ENCODE assay signal across 26 cellular contexts in genomic region chr3:113274425-113274824, GRCh38.
DNase-seq lines count a peak whose midpoint lies in the region; ATAC-seq, FAIRE-seq and TF ChIP-seq lines count a peak whose summit lies in the region.
"Had no signal": no experiment of that assay in that cellular context is flagged by ENCODE, and none has a peak within 500 bp of the region (broad histone marks: within the 10 kb centered on the region; RNA-seq: fewer than 3 reads in every experiment).

No MANE protein-coding gene starts in this region.

- no peak overlapping the region for H3K14ac ChIP-seq in H1 (ENCODE audit: insufficient read length)

- TF ChIP-seq POLR2A in H1 (IDR thresholded peaks at IDR 0.05; ENCODE audit: control extremely low read depth in 1 of 2, low read depth in 2 of 2, low read length in 2 of 2): no peak

- no peaks in the 10 kb centered on the region for H3K36me3 ChIP-seq in WERI-Rb-1
- no peaks in the 10 kb centered on the region; a peak in 2 of 8 replicates for H3K36me3 ChIP-seq in H1 (ENCODE audit: control insufficient read depth in 2 of 4, insufficient read depth in 4 of 4, low read length in 3 of 4)
- H3K36me3 ChIP-seq: right lobe of liver, SJSA1 had no signal

- H4K20me1 ChIP-seq in H1 (replicated peaks in 1 of 2; ENCODE audit: control insufficient read depth in 1 of 2, insufficient read depth in 2 of 2, low read length in 2 of 2): no peaks in the 10 kb centered on the region

- no peak overlapping the region for H3K4me2 ChIP-seq in H1 (ENCODE audit: insufficient read depth in 1 of 2, low read depth in 2 of 2, low read length in 2 of 2)

- H3K4ac ChIP-seq in H1 (replicated peaks; ENCODE audit: insufficient read length, low read depth, low read length): no peak overlapping the region

- no peak overlapping the region for H2BK12ac ChIP-seq in H1 (ENCODE audit: low read depth, low read length)

- peak; percentile 67 for DNase-seq in WERI-Rb-1
- no peak for DNase-seq in H1 (ENCODE audit: low read depth in 1 of 2, low spot score in 2 of 2)
- DNase-seq in neural crest cell (ENCODE audit: low read depth, low spot score): no peak
- DNase-seq in NCI-H187 treated with DMSO at 0.1 percent for 48 hours (lab: John Stamatoyannopoulos, UW): no peak
- DNase-seq in activated naive CD4-positive, alpha-beta T cell (lab: John Stamatoyannopoulos, UW): no peak
- DNase-seq: activated CD4-positive, alpha-beta memory T cell treated with anti-CD3 and anti-CD28 coated beads for 36 hours; activated CD4-positive, CD25-positive, alpha-beta regulatory T cell treated with anti-CD3 and anti-CD28 coated beads, Interleukin-2, amount 50 U/mL, for 72 hours; activated effector memory CD4-positive, alpha-beta T cell treated with Interleukin-2 at 50 U/mL for 16 hours; activated naive CD8-positive, alpha-beta T cell treated with anti-CD3 and anti-CD28 coated beads, Interleukin-2, amount 10 ng/mL, durations not matched to agents 7 days and 5 days; activated T-cell treated with anti-CD3 and anti-CD28 coated beads for 4 hours; C1 segment of cervical spinal cord; GF-D8; lower lobe of right lung; NCI-H1417 treated with DMSO at 0.1 percent for 48 hours; NCI-H345; NCI-H774; right lobe of liver; RPMI8226; stimulated activated naive CD4-positive, alpha-beta T cell; T-cell; tibial artery had no signal

- H3K4me3 ChIP-seq in WERI-Rb-1 (ENCODE audit: low read depth, low read length): no peak overlapping the region
- no peak overlapping the region for H3K4me3 ChIP-seq in H1 (ENCODE audit: extremely low read depth in 1 of 4, insufficient read depth in 2 of 4, low read depth in 3 of 4, low read length in 4 of 4)
- H3K4me3 ChIP-seq: lower lobe of right lung, right lobe of liver, SJSA1, tibial artery had no signal

- H3K79me2 ChIP-seq in H1 (ENCODE audit: control insufficient read depth in 1 of 2, insufficient read depth in 2 of 2, low read length in 2 of 2): no peaks in the 10 kb centered on the region

- peak overlapping the region; percentile 87 for H3K27ac Mint-ChIP-seq in neural crest cell (ENCODE audit: unreplicated experiment)
- H3K27ac Mint-ChIP-seq: activated CD4-positive, alpha-beta memory T cell treated with anti-CD3 and anti-CD28 coated beads for 36 hours; activated naive CD8-positive, alpha-beta T cell treated with anti-CD3 and anti-CD28 coated beads, Interleukin-2, amount 10 ng/mL, durations not matched to agents 7 days and 5 days; natural killer cell treated with Interleukin-12 subunit alpha and Interleukin-12 subunit beta and Interleukin-15 and Interleukin-18, amount 100 ng/mL, for 72 hours; T-cell had no signal

- H3K56ac ChIP-seq in H1 (replicated peaks; ENCODE audit: insufficient read length, low read depth, low read length): no peak overlapping the region

- H4K91ac ChIP-seq in H1 (replicated peaks; ENCODE audit: insufficient read length, low read length): no peak overlapping the region

- no peak overlapping the region for H3K18ac ChIP-seq in H1 (ENCODE audit: extremely low read depth, low read length)

- H2BK5ac ChIP-seq in H1 (ENCODE audit: low read depth, low read length): no peak overlapping the region

- POLR2A ChIA-PET in H1 (lab: Charles Lee; ENCODE audit: partially characterized antibody): interaction anchor here (1.6 kb wide), 1 partner anchor 10 kb away, joined by 3 read pairs; no protein-coding TSS in a partner anchor

- TF ChIP-seq RAD21 in H1 (IDR thresholded peaks at IDR 0.05 in 1 of 2, conservative IDR thresholded peaks at IDR 0.05 in 1 of 2; ENCODE audit: low read depth in 2 of 2, low read length in 2 of 2): no peak

- 98% methylated on average over 11 of the region's 15 CpGs; no CpG with 5 or more reads in 1 of the 2 experiments for WGBS in H1 (ENCODE audit: extremely low coverage in 1 of 2, insufficient coverage in 1 of 2, insufficient read length in 1 of 2, insufficient replicate concordance in 2 of 2, low coverage in 1 of 2, low lambda C conversion rate in 2 of 2, missing lambda C conversion rate in 1 of 2), 2 experiments

- H3K27me3 Mint-ChIP-seq in neural crest cell (ENCODE audit: low read depth): no peaks in the 10 kb centered on the region
- H3K27me3 Mint-ChIP-seq: activated CD4-positive, alpha-beta memory T cell treated with anti-CD3 and anti-CD28 coated beads for 36 hours; natural killer cell treated with Interleukin-12 subunit alpha and Interleukin-12 subunit beta and Interleukin-15 and Interleukin-18, amount 100 ng/mL, for 72 hours had no signal

- no peak for TF ChIP-seq EP300 in H1 (IDR thresholded peaks at IDR 0.05; ENCODE audit: borderline replicate concordance in 1 of 2, low read depth in 2 of 2, low read length in 2 of 2)

- peaks cover 12% of the 10 kb centered on the region for H3K36me3 Mint-ChIP-seq in neural crest cell (ENCODE audit: low read depth)
- H3K36me3 Mint-ChIP-seq: activated CD4-positive, alpha-beta memory T cell treated with anti-CD3 and anti-CD28 coated beads for 36 hours; activated naive CD8-positive, alpha-beta T cell treated with anti-CD3 and anti-CD28 coated beads, Interleukin-2, amount 10 ng/mL, durations not matched to agents 7 days and 5 days; natural killer cell treated with Interleukin-12 subunit alpha and Interleukin-12 subunit beta and Interleukin-15 and Interleukin-18, amount 100 ng/mL, for 72 hours; T-cell had no signal

- TF ChIP-seq CTCF in WERI-Rb-1 (IDR thresholded peaks at IDR 0.05; ENCODE audit: low read depth, low read length): no peak
- TF ChIP-seq CTCF in H1 (IDR thresholded peaks at IDR 0.05; ENCODE audit: control extremely low read depth in 1 of 3, insufficient read depth in 1 of 3, low read depth in 1 of 3, low read length in 3 of 3): no peak
- TF ChIP-seq CTCF in neural crest cell (conservative IDR thresholded peaks at IDR 0.05): no peak

- no peak overlapping the region for H2AFZ ChIP-seq in H1 (ENCODE audit: low read length)

- H3K23ac ChIP-seq in H1 (ENCODE audit: insufficient read length): no peak overlapping the region

- CTCF ChIA-PET in H1 (lab: Charles Lee; ENCODE audit: partially characterized antibody): interaction anchor here (0.6 to 7.4 kb wide), 14 partner anchors 10 to 267 kb away, joined by 3 to 63 read pairs (median 5); no protein-coding TSS in a partner anchor

- no peak for ATAC-seq in GM21528 (IDR thresholded peaks at IDR 0.05; ENCODE audit: low FRiP score, unreplicated experiment)
- ATAC-seq: lower lobe of right lung; natural killer cell treated with Interleukin-12 subunit alpha and Interleukin-12 subunit beta and Interleukin-15 and Interleukin-18, amount 100 ng/mL, for 72 hours; T-cell had no signal

- H3K4me3 Mint-ChIP-seq in neural crest cell: no peak overlapping the region
- H3K4me3 Mint-ChIP-seq: activated CD4-positive, alpha-beta memory T cell treated with anti-CD3 and anti-CD28 coated beads for 36 hours; activated naive CD8-positive, alpha-beta T cell treated with anti-CD3 and anti-CD28 coated beads, Interleukin-2, amount 10 ng/mL, durations not matched to agents 7 days and 5 days; natural killer cell treated with Interleukin-12 subunit alpha and Interleukin-12 subunit beta and Interleukin-15 and Interleukin-18, amount 100 ng/mL, for 72 hours; T-cell had no signal

- H3K79me1 ChIP-seq in H1 (ENCODE audit: low read depth, low read length): no peaks in the 10 kb centered on the region

- peak overlapping the region; percentile 17; the same call in 1 of the 2 replicates for H4K8ac ChIP-seq in H1 (ENCODE audit: extremely low read depth, insufficient read depth, low read length)

- H2BK120ac ChIP-seq in H1 (replicated peaks; ENCODE audit: low read depth, low read length): no peak overlapping the region

- no peak overlapping the region for H4K5ac ChIP-seq in H1 (ENCODE audit: insufficient read length, low read depth, low read length)

- peaks cover 0 to 11% (median 5%) of the 10 kb centered on the region in 4 experiments; a peak in 5 of 7 replicates for H3K4me1 ChIP-seq in H1 (replicated peaks in 1 of 4; ENCODE audit: control insufficient read depth in 3 of 4, insufficient read depth in 4 of 4, low read length in 3 of 4)
- H3K4me1 ChIP-seq: right lobe of liver had no signal

- H2BK15ac ChIP-seq in H1 (ENCODE audit: low read length): no peak overlapping the region

- no peak overlapping the region for H2BK20ac ChIP-seq in H1 (ENCODE audit: low read length)

- H3K27ac ChIP-seq in WERI-Rb-1: peak overlapping the region; percentile 46; the same call in 1 of the 2 replicates
- H3K27ac ChIP-seq in H1 (ENCODE audit: low read depth, low read length): no peak overlapping the region
- peak overlapping the region; percentile 52 for H3K27ac ChIP-seq in temporal lobe (ENCODE audit: low read depth, low read length)
- H3K27ac ChIP-seq: lower lobe of right lung, right lobe of liver, SJSA1 had no signal

- FAIRE-seq in H1 (lab: Jason Lieb, UNC): no peak
- FAIRE-seq: endothelial cell of umbilical vein had no signal

- H2AK5ac ChIP-seq in H1 (ENCODE audit: low read depth, low read length): no peak overlapping the region

- no peaks in the 10 kb centered on the region for H3K27me3 ChIP-seq in WERI-Rb-1 (ENCODE audit: insufficient read depth, low read depth, severe bottlenecking)
- H3K27me3 ChIP-seq in H1 (replicated peaks in 1 of 4; ENCODE audit: control insufficient read depth in 3 of 4, extremely low read depth in 1 of 4, insufficient read depth in 3 of 4, low read length in 3 of 4): no peaks in the 10 kb centered on the region
- H3K27me3 ChIP-seq: right lobe of liver, SJSA1, tibial artery had no signal

- H3K4me1 Mint-ChIP-seq in neural crest cell: peaks cover 52% of the 10 kb centered on the region

- H3K9ac ChIP-seq in H1 (replicated peaks in 1 of 4; ENCODE audit: extremely low read depth in 1 of 4, low read depth in 3 of 4, low read length in 3 of 4): no peak overlapping the region

- H3K9me3 ChIP-seq in WERI-Rb-1 (ENCODE audit: severe bottlenecking) (no peaks in the 10 kb centered on the region), H1 (ENCODE audit: insufficient read depth in 2 of 2, low read depth in 1 of 2, low read length in 1 of 2) (no peaks in the 10 kb centered on the region)
- H3K9me3 ChIP-seq: lower lobe of right lung, right lobe of liver, SJSA1, tibial artery had no signal

- no peaks in the 10 kb centered on the region for H3K9me3 Mint-ChIP-seq in neural crest cell
- H3K9me3 Mint-ChIP-seq: activated CD4-positive, alpha-beta memory T cell treated with anti-CD3 and anti-CD28 coated beads for 36 hours; activated naive CD8-positive, alpha-beta T cell treated with anti-CD3 and anti-CD28 coated beads, Interleukin-2, amount 10 ng/mL, durations not matched to agents 7 days and 5 days; natural killer cell treated with Interleukin-12 subunit alpha and Interleukin-12 subunit beta and Interleukin-15 and Interleukin-18, amount 100 ng/mL, for 72 hours; T-cell had no signal

- H3K23me2 ChIP-seq in H1 (ENCODE audit: low read depth, low read length): no peaks in the 10 kb centered on the region

TF ChIP-seq in H1, 55 proteins besides CTCF, POLR2A, EP300 and RAD21:
- TF ChIP-seq JUN (IDR thresholded peaks at IDR 0.05; ENCODE audit: low read depth, low read length) (no peak), MAX (IDR thresholded peaks at IDR 0.05) (no peak), EGR1 (IDR thresholded peaks at IDR 0.05; ENCODE audit: borderline replicate concordance, low read depth, low read length) (no peak), SRF (IDR thresholded peaks at IDR 0.05; ENCODE audit: low read depth, low read length) (no peak)
